ENCODE assay signal across 1 cellular context in the genomic region with DNA sequence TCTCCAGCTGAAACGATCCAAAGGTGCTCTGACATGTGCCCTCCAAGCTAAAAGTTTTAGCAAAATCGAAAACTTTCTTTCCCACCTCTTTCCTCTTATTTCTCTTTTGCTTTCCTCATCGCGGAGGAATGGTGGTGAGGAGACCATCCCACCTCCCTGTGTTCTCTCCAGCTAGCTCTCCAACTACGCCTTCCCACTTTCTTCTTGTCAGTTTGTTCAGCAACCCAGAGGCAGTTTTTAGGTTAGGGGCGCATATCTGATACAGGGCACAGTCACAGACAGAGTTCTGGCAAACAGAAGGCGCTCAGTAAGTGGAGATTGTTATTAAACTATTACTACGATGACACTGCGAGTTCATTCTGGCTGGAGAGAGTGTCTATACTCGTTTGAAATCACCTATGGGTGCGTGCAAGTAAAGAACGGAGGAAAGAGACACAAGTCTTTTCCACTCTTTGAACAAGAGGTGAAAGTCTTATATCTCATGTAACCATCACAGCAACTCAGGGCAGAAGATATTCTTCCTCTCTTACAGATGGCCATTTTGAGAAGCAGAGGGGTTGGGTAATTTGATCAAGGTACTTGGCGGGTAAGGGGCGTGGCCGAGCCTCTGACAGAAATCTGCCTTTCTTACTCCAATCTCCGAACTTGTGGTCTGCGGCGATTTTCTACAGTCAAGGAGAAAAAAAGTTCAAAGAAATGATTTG.
TF ChIP-seq lines count a peak whose summit lies in the region.

No MANE protein-coding gene starts in this region.

TF ChIP-seq in H1, 55 proteins besides CTCF, POLR2A, EP300 and RAD21:
- TF ChIP-seq YY1 (IDR thresholded peaks at IDR 0.05; ENCODE audit: low read depth, low read length), result 0 out of 2 replicates have a peak, but pooled peaks have one; percentile 22
- TF ChIP-seq, protein P1, sequence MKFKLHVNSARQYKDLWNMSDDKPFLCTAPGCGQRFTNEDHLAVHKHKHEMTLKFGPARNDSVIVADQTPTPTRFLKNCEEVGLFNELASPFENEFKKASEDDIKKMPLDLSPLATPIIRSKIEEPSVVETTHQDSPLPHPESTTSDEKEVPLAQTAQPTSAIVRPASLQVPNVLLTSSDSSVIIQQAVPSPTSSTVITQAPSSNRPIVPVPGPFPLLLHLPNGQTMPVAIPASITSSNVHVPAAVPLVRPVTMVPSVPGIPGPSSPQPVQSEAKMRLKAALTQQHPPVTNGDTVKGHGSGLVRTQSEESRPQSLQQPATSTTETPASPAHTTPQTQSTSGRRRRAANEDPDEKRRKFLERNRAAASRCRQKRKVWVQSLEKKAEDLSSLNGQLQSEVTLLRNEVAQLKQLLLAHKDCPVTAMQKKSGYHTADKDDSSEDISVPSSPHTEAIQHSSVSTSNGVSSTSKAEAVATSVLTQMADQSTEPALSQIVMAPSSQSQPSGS (IDR thresholded peaks at IDR 0.05; ENCODE audit: low read length), result no peak
- no peak for TF ChIP-seq PHF8 (conservative IDR thresholded peaks at IDR 0.05; ENCODE audit: low read depth, low read length)
- no peak for TF ChIP-seq TEAD4 (IDR thresholded peaks at IDR 0.05; ENCODE audit: low read depth, low read length)
- peak; percentile 63 for TF ChIP-seq RNF2 (IDR thresholded peaks at IDR 0.05; ENCODE audit: borderline replicate concordance, low read depth, low read length, missing control alignments, poor library complexity, severe bottlenecking)
- TF ChIP-seq SP1 (IDR thresholded peaks at IDR 0.05; ENCODE audit: low read depth, low read length), result 0 out of 2 replicates have a peak, but pooled peaks have one; percentile 47
